16 cellular contexts compared by ENCODE assay signal in the genomic region with DNA sequence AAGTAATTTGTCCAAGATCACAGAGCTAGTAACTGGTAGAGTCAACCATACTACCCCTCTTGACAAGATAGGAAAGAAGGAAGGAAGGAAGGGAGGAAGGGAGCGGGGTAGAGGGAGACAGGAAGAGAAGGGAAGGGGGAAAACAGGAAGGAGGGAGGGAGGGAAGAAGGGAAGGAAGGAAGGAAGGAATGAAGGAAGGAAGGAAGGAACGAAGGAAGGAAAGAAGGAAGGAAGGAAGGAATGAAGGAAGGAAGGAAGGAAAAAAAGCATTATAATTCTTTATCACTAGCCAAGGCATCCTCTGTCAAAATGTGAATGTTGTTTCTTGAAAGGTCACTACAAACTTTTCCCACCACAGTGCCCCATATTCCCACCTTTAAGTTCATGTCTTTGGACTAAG.
DNase-seq lines count a peak whose midpoint lies in the region; ATAC-seq, FAIRE-seq and TF ChIP-seq lines count a peak whose summit lies in the region.
"Had no signal": no experiment of that assay in that cellular context is flagged by ENCODE, and none has a peak within 500 bp of the region (broad histone marks: within the 10 kb centered on the region; RNA-seq: fewer than 3 reads in every experiment).

No MANE protein-coding gene starts in this region.

- BruUV-seq in HepG2 (replicated peaks; lab: Mats Ljungman, UMichigan) (no TSS peak), K562 (replicated peaks; lab: Mats Ljungman, UMichigan) (no TSS peak)

- no peak overlapping the region for H2BK15ac ChIP-seq in mesendoderm (replicated peaks; ENCODE audit: low read depth)

- H3K4me1 ChIP-seq in HepG2 (ENCODE audit: insufficient read depth, low read length) (peaks cover 22% of the 10 kb centered on the region), right lobe of liver (no peaks in the 10 kb centered on the region), K562 (replicated peaks in 1 of 2; ENCODE audit: control insufficient read depth in 2 of 2, insufficient read depth in 2 of 2, low read length in 2 of 2) (peaks cover 1 to 4% of the 10 kb centered on the region in 2 experiments; a peak in 4 of 5 replicates), mesendoderm (ENCODE audit: control insufficient read depth, low read depth, low read length) (peaks cover 6% of the 10 kb centered on the region)

- peak overlapping the region; percentile 62 for H3K56ac ChIP-seq in mesendoderm (ENCODE audit: low read length)

- H3K9me1 ChIP-seq in K562 (ENCODE audit: control insufficient read depth, insufficient read depth, low read length): no peaks in the 10 kb centered on the region

- no peaks in the 10 kb centered on the region for H3K79me1 ChIP-seq in mesendoderm (ENCODE audit: low read length)

- TF ChIP-seq RAD21 in HepG2 (CRISPR knock-in tag; IDR thresholded peaks at IDR 0.05) (no peak), K562 (CRISPR knock-in tag; conservative IDR thresholded peaks at IDR 0.05 in 1 of 2, IDR thresholded peaks at IDR 0.05 in 1 of 2) (no peak)

- H3K9me3 ChIP-seq in HepG2 (ENCODE audit: low read length) (no peaks in the 10 kb centered on the region), right lobe of liver (no peaks in the 10 kb centered on the region), K562 (replicated peaks; ENCODE audit: control insufficient read depth, insufficient read depth, low read depth, low read length) (no peaks in the 10 kb centered on the region), T-helper 17 cell (ENCODE audit: control insufficient read depth, low read length, poor library complexity, severe bottlenecking) (no peaks in the 10 kb centered on the region)

- H2AFZ ChIP-seq in HepG2 (ENCODE audit: low read length) (no peak overlapping the region), K562 (ENCODE audit: low read depth, low read length) (no peak overlapping the region)

- TF ChIP-seq CTCF in HepG2 (CRISPR knock-in tag; IDR thresholded peaks at IDR 0.05) (no peak), right lobe of liver (IDR thresholded peaks at IDR 0.05) (no peak), K562 (IDR thresholded peaks at IDR 0.05 in 2 of 3, conservative IDR thresholded peaks at IDR 0.05 in 1 of 3; ENCODE audit: insufficient read depth in 2 of 3, low read depth in 1 of 3, low read length in 3 of 3) (no peak)

- no peaks in the 10 kb centered on the region for H3K36me3 ChIP-seq in HepG2 (replicated peaks in 1 of 2; ENCODE audit: control insufficient read depth in 1 of 2, insufficient read depth in 2 of 2, low read length in 2 of 2)
- H3K36me3 ChIP-seq in right lobe of liver: no peaks in the 10 kb centered on the region
- H3K36me3 ChIP-seq in K562 (ENCODE audit: control insufficient read depth, insufficient read depth, low read length): no peaks in the 10 kb centered on the region
- no peaks in the 10 kb centered on the region for H3K36me3 ChIP-seq in mesendoderm (ENCODE audit: control insufficient read depth, insufficient read depth, low read length)

- CTCF ChIA-PET in HepG2 (lab: Yijun Ruan, JAX; ENCODE audit: low intra/inter-chr PET ratio, low total read pairs) (no interaction called here), K562 (lab: Yijun Ruan, JAX; ENCODE audit: low intra/inter-chr PET ratio) (no interaction called here)

- H3K27me3 Mint-ChIP-seq in T-helper 17 cell: no peaks in the 10 kb centered on the region

- no peak overlapping the region for H3K4ac ChIP-seq in mesendoderm (ENCODE audit: low read depth, low read length)

- no peaks in the 10 kb centered on the region for H4K20me1 ChIP-seq in HepG2 (ENCODE audit: insufficient read depth, low read length)
- no peaks in the 10 kb centered on the region for H4K20me1 ChIP-seq in K562 (replicated peaks; ENCODE audit: control insufficient read depth, insufficient read depth, low read length)

- no peak overlapping the region for H3K4me3 Mint-ChIP-seq in T-helper 17 cell
- H3K4me3 Mint-ChIP-seq: B cell; CD8-positive, alpha-beta memory T cell; H9 had no signal

- TF ChIP-seq EP300 in HepG2 (IDR thresholded peaks at IDR 0.05; ENCODE audit: low read depth in 2 of 2, low read length in 2 of 2): no peak
- no peak for TF ChIP-seq EP300 in HepG2 (CRISPR knock-in tag; IDR thresholded peaks at IDR 0.05; ENCODE audit: borderline replicate concordance)
- TF ChIP-seq EP300 in K562 (IDR thresholded peaks at IDR 0.05; ENCODE audit: low read length): no peak

- no peak for TF ChIP-seq POLR2A in HepG2 (IDR thresholded peaks at IDR 0.05; ENCODE audit: insufficient read depth in 1 of 2, low read depth in 2 of 2, low read length in 2 of 2)
- TF ChIP-seq POLR2A in right lobe of liver (IDR thresholded peaks at IDR 0.05): no peak
- TF ChIP-seq POLR2A in K562 (conservative IDR thresholded peaks at IDR 0.05): no peak

- 85% methylated on average over 2 of the region's 2 CpGs for WGBS in HepG2 (ENCODE audit: low lambda C conversion rate)
- WGBS in right lobe of liver (ENCODE audit: insufficient coverage, low coverage, low lambda C conversion rate, missing lambda C conversion rate): 61% methylated on average over 2 of the region's 2 CpGs
- WGBS in K562 (ENCODE audit: insufficient coverage, low coverage, missing lambda C conversion rate): no CpG with 5 or more reads among the region's 2 CpGs
- WGBS in mesendoderm (ENCODE audit: extremely low coverage, insufficient coverage, low lambda C conversion rate): 92% methylated on average over 1 of the region's 2 CpGs

- in situ Hi-C loops in HepG2 (cut with HindIII; ENCODE audit: extremely low pct_ligation_motif_present, low pct_unique_long_range_greater_than_20kb) (no loop called here), K562 (cut with MboI) (no loop called here)

- peaks cover 9% of the 10 kb centered on the region for H3K4me1 Mint-ChIP-seq in T-helper 17 cell

- no peak overlapping the region for H2AK5ac ChIP-seq in mesendoderm (ENCODE audit: low read length)

- H3K36me3 Mint-ChIP-seq in T-helper 17 cell (ENCODE audit: low read depth): no peaks in the 10 kb centered on the region
- H3K36me3 Mint-ChIP-seq: CD8-positive, alpha-beta memory T cell had no signal

- no peak for DNase-seq in HepG2 (ENCODE audit: low spot score)
- no peak for DNase-seq in right lobe of liver
- DNase-seq in K562 (ENCODE audit: extremely low read depth in 1 of 4, low spot score in 3 of 4): no peak
- no peak for DNase-seq in mesendoderm
- no peak for DNase-seq in stimulated activated CD4-positive, alpha-beta T cell treated with anti-CD3 and anti-CD28 coated beads, Interleukin-15, amount 100 ng/mL, for 24 hours
- DNase-seq in T-helper 17 cell: no peak
- DNase-seq: C1 segment of cervical spinal cord; CD8-positive, alpha-beta memory T cell; DMS53; GF-D8; GOT3; H9 had no signal

- H2BK120ac ChIP-seq in mesendoderm (ENCODE audit: low read depth, low read length): no peak overlapping the region

- no peak overlapping the region for H3K4me3 ChIP-seq in HepG2 (replicated peaks in 1 of 3; ENCODE audit: insufficient read depth in 1 of 3, low read depth in 2 of 3, low read length in 3 of 3)
- H3K4me3 ChIP-seq in right lobe of liver: no peak overlapping the region
- no peak overlapping the region for H3K4me3 ChIP-seq in K562
- H3K4me3 ChIP-seq in mesendoderm (ENCODE audit: low read length): no peak overlapping the region

- POLR2A ChIA-PET in HepG2 (lab: Yijun Ruan, JAX) (no interaction called here), K562 (lab: Yijun Ruan, JAX) (interaction anchor here (1.0 kb wide), 1 partner anchor 24 kb away, joined by 3 read pairs; no protein-coding TSS in a partner anchor)

- H2BK5ac ChIP-seq in mesendoderm (ENCODE audit: low read length): peak overlapping the region; percentile 74

- H4K8ac ChIP-seq in mesendoderm (ENCODE audit: low read depth, low read length): no peak overlapping the region

- H3K79me2 ChIP-seq in HepG2 (ENCODE audit: insufficient read depth, low read length): no peaks in the 10 kb centered on the region
- H3K79me2 ChIP-seq in K562 (ENCODE audit: control insufficient read depth, insufficient read depth, low read length): no peaks in the 10 kb centered on the region
- H3K79me2 ChIP-seq in mesendoderm (ENCODE audit: control insufficient read depth, insufficient read depth, low read length): no peaks in the 10 kb centered on the region

- no peak overlapping the region for H4K5ac ChIP-seq in mesendoderm (ENCODE audit: low read length)

- intact Hi-C loops in HepG2 (cut with micrococcal nuclease; ENCODE audit: unreplicated experiment) (no loop called here), right lobe of liver (cut with DNase I) (no loop called here), K562 (cut with micrococcal nuclease) (no loop called here)

- H3K27ac ChIP-seq in HepG2 (ENCODE audit: extremely low read length, insufficient read depth, low read length) (no peak overlapping the region), right lobe of liver (no peak overlapping the region), K562 (ENCODE audit: extremely low read depth, low read depth, low read length) (no peak overlapping the region), mesendoderm (ENCODE audit: low read depth, low read length) (no peak overlapping the region)

- no peak for FAIRE-seq in HepG2 (lab: Jason Lieb, UNC)
- FAIRE-seq in K562 (lab: Jason Lieb, UNC): no peak
- FAIRE-seq: GM19239, HTR-8/SVneo had no signal

- no peak overlapping the region for H3K27ac Mint-ChIP-seq in T-helper 17 cell
- H3K27ac Mint-ChIP-seq: B cell; CD8-positive, alpha-beta memory T cell; H9 had no signal

- no peak overlapping the region for H3K4me2 ChIP-seq in HepG2 (ENCODE audit: low read depth, low read length)
- H3K4me2 ChIP-seq in K562 (ENCODE audit: insufficient read depth, low read length): no peak overlapping the region
- H3K4me2 ChIP-seq in mesendoderm (ENCODE audit: low read length): no peak overlapping the region

- H3K23ac ChIP-seq in mesendoderm (ENCODE audit: low read length): no peak overlapping the region

- H3K27me3 ChIP-seq in HepG2 (ENCODE audit: control insufficient read depth in 1 of 2, insufficient read depth in 2 of 2, low read length in 2 of 2): no peaks in the 10 kb centered on the region
- no peaks in the 10 kb centered on the region for H3K27me3 ChIP-seq in right lobe of liver
- no peaks in the 10 kb centered on the region for H3K27me3 ChIP-seq in K562 (ENCODE audit: control insufficient read depth in 2 of 2, insufficient read depth in 2 of 2, low read length in 2 of 2)
- H3K27me3 ChIP-seq in mesendoderm (ENCODE audit: insufficient read depth, low read length, poor library complexity): no peaks in the 10 kb centered on the region

- ATAC-seq in HepG2: no peak
- ATAC-seq in right lobe of liver: no peak
- no peak for ATAC-seq in K562
- no peak for ATAC-seq in HG03565 (IDR thresholded peaks at IDR 0.05; ENCODE audit: unreplicated experiment)
- no peak for ATAC-seq in T-helper 17 cell

- no peak overlapping the region for H3K9ac ChIP-seq in HepG2 (ENCODE audit: insufficient read depth, low read depth, low read length)
- H3K9ac ChIP-seq in K562 (ENCODE audit: insufficient read depth in 1 of 2, low read depth in 2 of 2, low read length in 2 of 2): no peak overlapping the region
- H3K9ac ChIP-seq in mesendoderm (ENCODE audit: low read length): no peak overlapping the region

- no peak overlapping the region for H3K18ac ChIP-seq in mesendoderm (ENCODE audit: low read length)

TF ChIP-seq in HepG2, 621 proteins besides CTCF, POLR2A, EP300 and RAD21 (continues in another document):
- no peak for TF ChIP-seq SRSF4 (IDR thresholded peaks at IDR 0.05; ENCODE audit: low read depth, low read length, poor library complexity, severe bottlenecking)

Comparison
In these comparisons a context has a peak if more than half of its experiments do, and no peak if none do; other contexts are left out.
1. Of the 241 proteins assayed by ChIP-seq in both HepG2 and K562: peak only in HepG2: HNRNPK; only in K562: none; in both: ZNF512; in neither: 239.